In the genomic region with DNA sequence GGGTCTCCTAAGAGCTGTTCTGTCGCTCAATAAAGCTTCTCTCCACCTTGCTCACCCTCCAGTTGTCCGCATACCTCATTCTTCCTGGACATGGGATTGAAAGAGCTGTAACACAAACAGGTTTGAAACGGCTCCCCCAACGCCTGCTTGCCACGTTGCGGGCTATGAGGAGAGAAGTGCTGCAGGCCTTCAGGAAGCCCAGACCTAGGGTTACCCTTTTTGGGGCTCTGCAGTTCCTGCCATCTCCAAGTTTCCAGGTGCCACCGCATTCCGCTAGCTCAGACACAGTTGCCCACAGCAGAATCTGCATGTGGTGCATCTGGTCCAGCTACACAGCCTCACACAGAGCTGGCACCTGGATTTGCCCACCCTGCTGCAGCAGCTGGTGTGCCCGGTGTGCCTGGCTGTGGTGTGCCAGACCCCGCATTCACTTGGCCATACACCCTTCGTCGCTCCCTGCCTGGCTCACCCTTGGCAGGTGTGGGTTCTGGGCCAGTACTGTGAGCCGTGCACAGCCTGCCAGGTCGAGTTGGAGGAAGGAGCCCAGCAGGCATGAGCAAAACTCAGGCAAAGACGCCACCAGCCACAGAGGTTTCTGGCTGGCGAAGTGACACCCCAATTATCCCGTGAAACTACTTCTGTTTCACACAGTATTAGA, we compare ENCODE assay signal across 21 cellular contexts.
"Had no signal": no experiment of that assay in that cellular context is flagged by ENCODE, and none has a peak within 500 bp of the region (broad histone marks: within the 10 kb centered on the region; RNA-seq: fewer than 3 reads in every experiment).

No MANE protein-coding gene starts in this region.

- H3K27ac ChIP-seq: SJSA1, SK-N-MC had no signal

- H3K36me3 ChIP-seq: SJSA1 had no signal

- H3K4me3 ChIP-seq: SJSA1, SK-N-MC had no signal

- H3K27me3 ChIP-seq: SJSA1 had no signal

- H3K4me1 ChIP-seq: SJSA1 had no signal

- DNase-seq: KBM-7; MV-4-11; NCI-H1048; NCI-H1105; NCI-H1417; NCI-H1436 treated with DMSO at 0.1 percent for 48 hours; NCI-H1694; NCI-H1930; NCI-H2081; NCI-H2107; NCI-H2227 treated with DMSO at 0.1 percent for 48 hours; NCI-H510A; NCI-H524 treated with DMSO at 0.1 percent for 48 hours; NCI-H69; NCI-H774; NK-92 treated with Interleukin-12 subunit alpha and Interleukin-12 subunit beta, amount 100 ng/mL, for 24 hours; Right ventricle myocardium superior; RPMI8226; SIG-M5 had no signal

- H3K9me3 ChIP-seq: SJSA1 had no signal
